Comparison of ENCODE assay signal across 23 cellular contexts in the genomic region with DNA sequence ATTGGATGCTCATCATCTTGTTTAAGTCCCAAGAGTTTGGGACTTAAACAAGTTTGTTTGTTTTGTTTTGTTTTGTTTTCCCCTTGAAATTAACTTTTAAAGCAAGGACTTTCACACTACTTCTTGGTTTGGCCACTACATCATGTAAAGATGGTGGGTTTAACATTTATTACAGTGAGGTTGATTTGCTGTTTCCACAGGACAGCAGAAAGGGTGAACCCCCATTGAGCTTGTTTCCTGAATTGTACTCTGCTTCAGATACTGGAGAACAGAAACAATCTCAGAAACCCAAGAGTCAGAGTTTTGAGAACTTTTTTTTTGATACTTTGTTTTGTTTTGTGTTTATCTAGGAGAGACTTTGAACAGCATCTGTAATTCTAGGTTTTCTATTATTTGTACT. TPM values are rescaled to one million over a fixed set of nuclear protein-coding genes. Genes with fewer than 3 reads are reported as not detected.
A peak's percentile ranks its signal among the peaks of the same experiment; 100 is the strongest.
DNase-seq lines count a peak whose midpoint lies in the region; ATAC-seq, FAIRE-seq and TF ChIP-seq lines count a peak whose summit lies in the region.
"Had no signal": no experiment of that assay in that cellular context is flagged by ENCODE, and none has a peak within 500 bp of the region (broad histone marks: within the 10 kb centered on the region; RNA-seq: fewer than 3 reads in every experiment).

No MANE protein-coding gene starts in this region.

- TF ChIP-seq CTCF in GM12865 (IDR thresholded peaks at IDR 0.05; ENCODE audit: insufficient read depth, low read depth, low read length, missing control alignments) (no peak), OCI-LY3 (IDR thresholded peaks at IDR 0.05; ENCODE audit: low read depth, low read length) (no peak), endothelial cell of umbilical vein (IDR thresholded peaks at IDR 0.05; ENCODE audit: extremely low read depth in 1 of 2, insufficient read depth in 1 of 2, low read depth in 1 of 2, low read length in 2 of 2) (no peak)

- H3K27ac ChIP-seq in OCI-LY3 (ENCODE audit: low read length) (no peak overlapping the region), endothelial cell of umbilical vein (ENCODE audit: insufficient read depth, low read depth, low read length) (no peak overlapping the region), aorta (ENCODE audit: low read depth in 1 of 2, low read length in 2 of 2) (no peak overlapping the region)
- H3K27ac ChIP-seq: A549, HL-60, RWPE1 had no signal

- H3K4me3 Mint-ChIP-seq in activated CD8-positive, alpha-beta memory T cell treated with anti-CD3 and anti-CD28 coated beads, Interleukin-2, amount 10 ng/mL, durations not matched to agents 7 days and 5 days, result no peak overlapping the region
- H3K4me3 Mint-ChIP-seq: CD4-positive, CD25-positive, alpha-beta regulatory T cell; H9 had no signal

- H3K4me2 ChIP-seq in OCI-LY3 (ENCODE audit: low read length), result peak overlapping the region; percentile 8; the same call in 1 of the 2 replicates
- H3K4me2 ChIP-seq in endothelial cell of umbilical vein (ENCODE audit: insufficient read depth, low read length), result no peak overlapping the region
- H3K4me2 ChIP-seq: A549 had no signal

- H3K9me3 Mint-ChIP-seq in activated CD8-positive, alpha-beta memory T cell treated with anti-CD3 and anti-CD28 coated beads, Interleukin-2, amount 10 ng/mL, durations not matched to agents 7 days and 5 days (ENCODE audit: low read depth), result no peaks in the 10 kb centered on the region
- H3K9me3 Mint-ChIP-seq: CD4-positive, CD25-positive, alpha-beta regulatory T cell; H9 had no signal

- no peak for TF ChIP-seq POLR2A in endothelial cell of umbilical vein (IDR thresholded peaks at IDR 0.05; ENCODE audit: low read depth, low read length)

- H3K79me2 ChIP-seq in OCI-LY3 (ENCODE audit: low read length), result no peaks in the 10 kb centered on the region
- no peaks in the 10 kb centered on the region for H3K79me2 ChIP-seq in endothelial cell of umbilical vein (ENCODE audit: control insufficient read depth, insufficient read depth, low read length)

- intact Hi-C loops in endothelial cell of umbilical vein (cut with micrococcal nuclease), result loop anchor here (2.0 kb wide), 2 partner anchors 63 to 127 kb away; no protein-coding TSS in a partner anchor
- intact Hi-C loops in aorta (cut with DNase I), result no loop called here

- H3K27ac Mint-ChIP-seq in activated CD8-positive, alpha-beta memory T cell treated with anti-CD3 and anti-CD28 coated beads, Interleukin-2, amount 10 ng/mL, durations not matched to agents 7 days and 5 days, result peak overlapping the region; percentile 52
- H3K27ac Mint-ChIP-seq: H9 had no signal

- no peak for ATAC-seq in activated CD8-positive, alpha-beta memory T cell treated with anti-CD3 and anti-CD28 coated beads, Interleukin-2, amount 10 ng/mL, durations not matched to agents 7 days and 5 days
- ATAC-seq in aorta (ENCODE audit: low FRiP score), result no peak
- ATAC-seq: A549 had no signal

- no peak for DNase-seq in activated CD8-positive, alpha-beta memory T cell treated with anti-CD3 and anti-CD28 coated beads, Interleukin-2, amount 10 ng/mL, durations not matched to agents 7 days and 5 days
- no peak for DNase-seq in activated CD8-positive, alpha-beta memory T cell treated with anti-CD3 and anti-CD28 coated beads, Interleukin-2, amount 50 U/mL, for 4 hours
- DNase-seq in GM12865 (ENCODE audit: low read depth), result peak; percentile 3
- DNase-seq in endothelial cell of umbilical vein (ENCODE audit: low read depth, low spot score), result no peak
- DNase-seq in stimulated activated CD4-positive, alpha-beta T cell treated with anti-CD3 and anti-CD28 coated beads, Interleukin-4, amount 100 ng/mL, for 1 hour, result no peak
- DNase-seq in superior temporal gyrus (ENCODE audit: extremely low spot score), result no peak
- no peak for DNase-seq in aorta
- DNase-seq: AML-193; Caco-2; DMS153; EL; H9; NCI-H1417 treated with DMSO at 0.1 percent for 48 hours; NCI-H1930; NCI-H2171; NCI-H446; NCI-H69; NK-92 treated with Interleukin-12 subunit alpha and Interleukin-12 subunit beta, amount 100 ng/mL, for 24 hours had no signal

- H4K20me1 ChIP-seq in OCI-LY3 (ENCODE audit: insufficient read depth, low read length) (no peaks in the 10 kb centered on the region), endothelial cell of umbilical vein (replicated peaks; ENCODE audit: control insufficient read depth, extremely low read depth, insufficient read depth, low read length) (no peaks in the 10 kb centered on the region)

- no peak overlapping the region for H3K9ac ChIP-seq in OCI-LY3 (ENCODE audit: low read length)
- no peak overlapping the region for H3K9ac ChIP-seq in endothelial cell of umbilical vein (replicated peaks; ENCODE audit: extremely low read depth, insufficient read depth, low read length)

- H2AFZ ChIP-seq in OCI-LY3 (ENCODE audit: low read depth, low read length), result no peak overlapping the region
- peak overlapping the region; percentile 4 for H2AFZ ChIP-seq in endothelial cell of umbilical vein (ENCODE audit: low read depth, low read length)

- H3K36me3 Mint-ChIP-seq in activated CD8-positive, alpha-beta memory T cell treated with anti-CD3 and anti-CD28 coated beads, Interleukin-2, amount 10 ng/mL, durations not matched to agents 7 days and 5 days, result peaks cover 1% of the 10 kb centered on the region
- H3K36me3 Mint-ChIP-seq: CD4-positive, CD25-positive, alpha-beta regulatory T cell had no signal

- dilution Hi-C loops in endothelial cell of umbilical vein (cut with MboI; ENCODE audit: extremely low pct_ligation_motif_present, low sequenced_read_pairs), result no loop called here

- no TSS peak for BruUV-seq in endothelial cell of umbilical vein (replicated peaks; lab: Mats Ljungman, UMichigan)

- H3K9me1 ChIP-seq in endothelial cell of umbilical vein (replicated peaks; ENCODE audit: control insufficient read depth, extremely low read depth, insufficient read depth, low read length), result no peaks in the 10 kb centered on the region

- H3K27me3 Mint-ChIP-seq in activated CD8-positive, alpha-beta memory T cell treated with anti-CD3 and anti-CD28 coated beads, Interleukin-2, amount 10 ng/mL, durations not matched to agents 7 days and 5 days, result no peaks in the 10 kb centered on the region
- H3K27me3 Mint-ChIP-seq: CD4-positive, CD25-positive, alpha-beta regulatory T cell had no signal

- H3K4me1 ChIP-seq in OCI-LY3 (ENCODE audit: low read length) (peaks cover 37% of the 10 kb centered on the region), endothelial cell of umbilical vein (ENCODE audit: control insufficient read depth, extremely low read depth, insufficient read depth, low read length) (peaks cover 15% of the 10 kb centered on the region), aorta (ENCODE audit: control insufficient read depth in 1 of 2, insufficient read depth in 2 of 2, low read length in 2 of 2) (no peaks in the 10 kb centered on the region)
- H3K4me1 ChIP-seq: Caco-2 had no signal

- POLR2A ChIA-PET in endothelial cell of umbilical vein (lab: Charles Lee), result no interaction called here

- peaks cover 57% of the 10 kb centered on the region for H3K4me1 Mint-ChIP-seq in activated CD8-positive, alpha-beta memory T cell treated with anti-CD3 and anti-CD28 coated beads, Interleukin-2, amount 10 ng/mL, durations not matched to agents 7 days and 5 days
- H3K4me1 Mint-ChIP-seq: H9 had no signal

- H3K9me3 ChIP-seq in OCI-LY3 (ENCODE audit: insufficient read depth, low read length), result no peaks in the 10 kb centered on the region
- H3K9me3 ChIP-seq in endothelial cell of umbilical vein (replicated peaks; ENCODE audit: control insufficient read depth, insufficient read depth, low read length), result no peaks in the 10 kb centered on the region
- no peaks in the 10 kb centered on the region for H3K9me3 ChIP-seq in aorta (ENCODE audit: control insufficient read depth, low read length)
- H3K9me3 ChIP-seq: A549, Caco-2 had no signal

- H3K36me3 ChIP-seq in OCI-LY3 (replicated peaks; ENCODE audit: low read depth, low read length), result no peaks in the 10 kb centered on the region
- H3K36me3 ChIP-seq in endothelial cell of umbilical vein (ENCODE audit: control insufficient read depth in 2 of 2, extremely low read depth in 1 of 2, insufficient read depth in 2 of 2, low read length in 2 of 2), result no peaks in the 10 kb centered on the region
- H3K36me3 ChIP-seq in aorta (ENCODE audit: control insufficient read depth in 1 of 2, insufficient read depth in 2 of 2, low read length in 1 of 2), result no peaks in the 10 kb centered on the region

- H3K4me3 ChIP-seq in GM12865 (ENCODE audit: low read depth, low read length) (no peak overlapping the region), OCI-LY3 (ENCODE audit: low read length) (no peak overlapping the region), endothelial cell of umbilical vein (replicated peaks in 1 of 3; ENCODE audit: insufficient read depth in 1 of 3, low read depth in 1 of 3, low read length in 3 of 3) (no peak overlapping the region), aorta (ENCODE audit: low read length in 2 of 2) (no peak overlapping the region)
- H3K4me3 ChIP-seq: A549 had no signal

- H3K27me3 ChIP-seq in OCI-LY3 (ENCODE audit: low read depth, low read length), result 0 out of 2 replicates have a peak, but pooled peaks cover 10% of the 10 kb centered on the region
- H3K27me3 ChIP-seq in endothelial cell of umbilical vein (ENCODE audit: control insufficient read depth in 2 of 2, insufficient read depth in 2 of 2, low read length in 2 of 2), result no peaks in the 10 kb centered on the region
- peaks cover 0 to 1% of the 10 kb centered on the region in 2 donors for H3K27me3 ChIP-seq in aorta (ENCODE audit: control insufficient read depth in 1 of 2, insufficient read depth in 2 of 2, low read length in 1 of 2)

- no peak for FAIRE-seq in endothelial cell of umbilical vein (lab: Jason Lieb, UNC)
- FAIRE-seq: A549 had no signal

- CTCF ChIA-PET in activated CD8-positive, alpha-beta memory T cell treated with anti-CD3 and anti-CD28 coated beads, Interleukin-2, amount 10 ng/mL, durations not matched to agents 7 days and 5 days (lab: Charles Lee), result interaction anchor here (2.9 kb wide), 1 partner anchor 10 kb away, joined by 16 read pairs; no protein-coding TSS in a partner anchor
- CTCF ChIA-PET in endothelial cell of umbilical vein (lab: Charles Lee), result interaction anchor here (1.0 to 5.9 kb wide), 2 partner anchors 10 to 736 kb away, joined by 3 to 67 read pairs; no protein-coding TSS in a partner anchor

RNA-seq across cellular contexts. Expression of a gene that starts 6.7 kb away (rescaled TPM):
- total RNA-seq in activated CD8-positive, alpha-beta memory T cell treated with anti-CD3 and anti-CD28 coated beads, Interleukin-2, amount 10 ng/mL, durations not matched to agents 7 days and 5 days, result not detected
- not detected in 2 replicates for total RNA-seq in endothelial cell of umbilical vein
- polyA plus RNA-seq in endothelial cell of umbilical vein, result not detected in 2 replicates
- polyA plus RNA-seq in endothelial cell of umbilical vein (2011; cell fraction: cytosol; rRNA removed), result not detected in 2 replicates
- not detected in 2 replicates for polyA plus RNA-seq in endothelial cell of umbilical vein (2011; cell fraction: nucleus; rRNA removed)
- polyA plus RNA-seq in endothelial cell of umbilical vein (2012), result not detected in 2 replicates
- polyA minus RNA-seq in endothelial cell of umbilical vein, result not detected in 2 replicates
- not detected for polyA minus RNA-seq in endothelial cell of umbilical vein (2011; cell fraction: cytosol; rRNA and poly(A)+ RNA removed)
- not detected in 2 replicates for polyA minus RNA-seq in endothelial cell of umbilical vein (2011; cell fraction: nucleus; rRNA and poly(A)+ RNA removed)
- total RNA-seq in aorta, result not detected
- polyA plus RNA-seq in aorta, result not detected
- total RNA-seq: Caco-2; CD4-positive, CD25-positive, alpha-beta regulatory T cell; H9 had no signal
- polyA plus RNA-seq: CD4-positive, CD25-positive, alpha-beta regulatory T cell had no signal

RNA-seq across cellular contexts. Expression of a gene that starts 42.6 kb away (rescaled TPM):
- total RNA-seq in activated CD8-positive, alpha-beta memory T cell treated with anti-CD3 and anti-CD28 coated beads, Interleukin-2, amount 10 ng/mL, durations not matched to agents 7 days and 5 days, result 10 to 100 TPM; 22.5 to 26.3 TPM
- total RNA-seq in endothelial cell of umbilical vein (22.0 and 28.8 TPM in 2 replicates), aorta (10 to 100 TPM; 43.7 to 51.3 TPM)
- polyA plus RNA-seq in endothelial cell of umbilical vein (6.0 and 6.8 TPM in 2 replicates), aorta (10 to 100 TPM; 29.7 to 48.2 TPM)
- polyA plus RNA-seq in endothelial cell of umbilical vein (2011; cell fraction: cytosol; rRNA removed), result 12.0 and 12.6 TPM in 2 replicates
- polyA plus RNA-seq in endothelial cell of umbilical vein (2011; cell fraction: nucleus; rRNA removed), result 6.7 and 10.6 TPM in 2 replicates
- 23.1 and 26.4 TPM in 2 replicates for polyA plus RNA-seq in endothelial cell of umbilical vein (2012)
- polyA minus RNA-seq in endothelial cell of umbilical vein, result 3.1 and 4.0 TPM in 2 replicates
- 30.7 TPM for polyA minus RNA-seq in endothelial cell of umbilical vein (2011; cell fraction: cytosol; rRNA and poly(A)+ RNA removed)
- polyA minus RNA-seq in endothelial cell of umbilical vein (2011; cell fraction: nucleus; rRNA and poly(A)+ RNA removed), result 6.5 and 8.9 TPM in 2 replicates
